In genomic region chr7:151725844-151726770, GRCh38 we compare ENCODE assay signal across 10 cellular contexts.
DNase-seq lines count a peak whose midpoint lies in the region; ATAC-seq and TF ChIP-seq lines count a peak whose summit lies in the region.
"Had no signal": no experiment of that assay in that cellular context is flagged by ENCODE, and none has a peak within 500 bp of the region (broad histone marks: within the 10 kb centered on the region; RNA-seq: fewer than 3 reads in every experiment).

No MANE protein-coding gene starts in this region.

- peaks cover 26% of the 10 kb centered on the region for H3K4me1 Mint-ChIP-seq in activated CD8-positive, alpha-beta memory T cell treated with anti-CD3 and anti-CD28 coated beads, Interleukin-2, amount 10 ng/mL, durations not matched to agents 7 days and 5 days
- peaks cover 27% of the 10 kb centered on the region for H3K4me1 Mint-ChIP-seq in glutamatergic neuron (ENCODE audit: low read depth, unreplicated experiment)
- H3K4me1 Mint-ChIP-seq in stimulated activated effector memory CD8-positive, alpha-beta T cell treated with anti-CD3 and anti-CD28 coated beads, Interleukin-12 subunit alpha, Interleukin-12 subunit beta, amount 100 ng/mL, for 72 hours, result peaks cover 18% of the 10 kb centered on the region

- no peak for TF ChIP-seq CTCF in glutamatergic neuron (IDR thresholded peaks at IDR 0.05; ENCODE audit: partially characterized antibody, unreplicated experiment)

- H3K9me3 Mint-ChIP-seq in activated CD8-positive, alpha-beta memory T cell treated with anti-CD3 and anti-CD28 coated beads, Interleukin-2, amount 10 ng/mL, durations not matched to agents 7 days and 5 days (ENCODE audit: low read depth), result no peaks in the 10 kb centered on the region
- H3K9me3 Mint-ChIP-seq in glutamatergic neuron (ENCODE audit: unreplicated experiment), result peaks cover 11% of the 10 kb centered on the region
- no peaks in the 10 kb centered on the region for H3K9me3 Mint-ChIP-seq in stimulated activated effector memory CD8-positive, alpha-beta T cell treated with anti-CD3 and anti-CD28 coated beads, Interleukin-12 subunit alpha, Interleukin-12 subunit beta, amount 100 ng/mL, for 72 hours
- H3K9me3 Mint-ChIP-seq: central memory CD8-positive, alpha-beta T cell had no signal

- CTCF ChIA-PET in activated CD8-positive, alpha-beta memory T cell treated with anti-CD3 and anti-CD28 coated beads, Interleukin-2, amount 10 ng/mL, durations not matched to agents 7 days and 5 days (lab: Charles Lee), result interaction anchor here (1.4 to 1.9 kb wide), 2 partner anchors 34 to 56 kb away, joined by 4 read pairs; no protein-coding TSS in a partner anchor

- ATAC-seq in activated CD8-positive, alpha-beta memory T cell treated with anti-CD3 and anti-CD28 coated beads, Interleukin-2, amount 10 ng/mL, durations not matched to agents 7 days and 5 days, result no peak
- ATAC-seq in stimulated activated effector memory CD8-positive, alpha-beta T cell treated with anti-CD3 and anti-CD28 coated beads, Interleukin-12 subunit alpha, Interleukin-12 subunit beta, amount 100 ng/mL, for 72 hours, result no peak
- ATAC-seq in HG03354 (IDR thresholded peaks at IDR 0.05; ENCODE audit: poor library complexity, severe bottlenecking, unreplicated experiment) (no peak), HG02763 (IDR thresholded peaks at IDR 0.05; ENCODE audit: unreplicated experiment) (no peak)

- peak overlapping the region; percentile 10 for H3K27ac Mint-ChIP-seq in activated CD8-positive, alpha-beta memory T cell treated with anti-CD3 and anti-CD28 coated beads, Interleukin-2, amount 10 ng/mL, durations not matched to agents 7 days and 5 days
- H3K27ac Mint-ChIP-seq in glutamatergic neuron (ENCODE audit: unreplicated experiment), result peak overlapping the region; percentile 46
- peak overlapping the region; percentile 95 for H3K27ac Mint-ChIP-seq in stimulated activated effector memory CD8-positive, alpha-beta T cell treated with anti-CD3 and anti-CD28 coated beads, Interleukin-12 subunit alpha, Interleukin-12 subunit beta, amount 100 ng/mL, for 72 hours

- H3K36me3 Mint-ChIP-seq in activated CD8-positive, alpha-beta memory T cell treated with anti-CD3 and anti-CD28 coated beads, Interleukin-2, amount 10 ng/mL, durations not matched to agents 7 days and 5 days, result no peaks in the 10 kb centered on the region
- H3K36me3 Mint-ChIP-seq in glutamatergic neuron (ENCODE audit: unreplicated experiment), result no peaks in the 10 kb centered on the region
- no peaks in the 10 kb centered on the region for H3K36me3 Mint-ChIP-seq in stimulated activated effector memory CD8-positive, alpha-beta T cell treated with anti-CD3 and anti-CD28 coated beads, Interleukin-12 subunit alpha, Interleukin-12 subunit beta, amount 100 ng/mL, for 72 hours

- no peak for DNase-seq in activated CD8-positive, alpha-beta memory T cell treated with anti-CD3 and anti-CD28 coated beads, Interleukin-2, amount 10 ng/mL, durations not matched to agents 7 days and 5 days
- DNase-seq in activated CD8-positive, alpha-beta memory T cell treated with anti-CD3 and anti-CD28 coated beads, Interleukin-2, amount 50 U/mL, for 4 hours, result no peak
- DNase-seq in NCI-H526 (lab: John Stamatoyannopoulos, UW), result peak; percentile 85 to 91
- DNase-seq in glutamatergic neuron, result no peak
- no peak for DNase-seq in stimulated activated effector memory CD8-positive, alpha-beta T cell treated with anti-CD3 and anti-CD28 coated beads, Interleukin-12 subunit alpha, Interleukin-12 subunit beta, amount 100 ng/mL, for 72 hours (ENCODE audit: low spot score in 2 of 2)
- no peak for DNase-seq in GOT3 (lab: John Stamatoyannopoulos, UW)
- DNase-seq: stimulated activated CD8-positive, alpha-beta memory T cell treated with anti-CD3 and anti-CD28 coated beads, Interleukin-4, amount 100 ng/mL, for 48 hours had no signal

- H3K4me3 Mint-ChIP-seq in activated CD8-positive, alpha-beta memory T cell treated with anti-CD3 and anti-CD28 coated beads, Interleukin-2, amount 10 ng/mL, durations not matched to agents 7 days and 5 days, result no peak overlapping the region
- H3K4me3 Mint-ChIP-seq in glutamatergic neuron (ENCODE audit: unreplicated experiment), result peak overlapping the region; percentile 53
- no peak overlapping the region for H3K4me3 Mint-ChIP-seq in stimulated activated effector memory CD8-positive, alpha-beta T cell treated with anti-CD3 and anti-CD28 coated beads, Interleukin-12 subunit alpha, Interleukin-12 subunit beta, amount 100 ng/mL, for 72 hours
- H3K4me3 Mint-ChIP-seq: central memory CD8-positive, alpha-beta T cell had no signal

- H3K27me3 Mint-ChIP-seq in activated CD8-positive, alpha-beta memory T cell treated with anti-CD3 and anti-CD28 coated beads, Interleukin-2, amount 10 ng/mL, durations not matched to agents 7 days and 5 days, result no peaks in the 10 kb centered on the region
- H3K27me3 Mint-ChIP-seq in glutamatergic neuron (ENCODE audit: unreplicated experiment), result peaks cover 8% of the 10 kb centered on the region
- H3K27me3 Mint-ChIP-seq: central memory CD8-positive, alpha-beta T cell had no signal

Comparison
In these comparisons a context has a peak if more than half of its experiments do, and no peak if none do; other contexts are left out.
1. DNase-seq: peak in NCI-H526 (2 of 2); none in activated CD8-positive, alpha-beta memory T cell treated with anti-CD3 and anti-CD28 coated beads, Interleukin-2, amount 10 ng/mL, durations not matched to agents 7 days and 5 days (single experiment), activated CD8-positive, alpha-beta memory T cell treated with anti-CD3 and anti-CD28 coated beads, Interleukin-2, amount 50 U/mL, for 4 hours (single experiment), glutamatergic neuron (single experiment), stimulated activated effector memory CD8-positive, alpha-beta T cell treated with anti-CD3 and anti-CD28 coated beads, Interleukin-12 subunit alpha, Interleukin-12 subunit beta, amount 100 ng/mL, for 72 hours (0 of 2) and GOT3 (single experiment).
2. H3K27ac Mint-ChIP-seq: peak in every context shown above with its lines; median percentile 95 in stimulated activated effector memory CD8-positive, alpha-beta T cell treated with anti-CD3 and anti-CD28 coated beads, Interleukin-12 subunit alpha, Interleukin-12 subunit beta, amount 100 ng/mL, for 72 hours; 46 in glutamatergic neuron; 10 in activated CD8-positive, alpha-beta memory T cell treated with anti-CD3 and anti-CD28 coated beads, Interleukin-2, amount 10 ng/mL, durations not matched to agents 7 days and 5 days.